In the genomic region with DNA sequence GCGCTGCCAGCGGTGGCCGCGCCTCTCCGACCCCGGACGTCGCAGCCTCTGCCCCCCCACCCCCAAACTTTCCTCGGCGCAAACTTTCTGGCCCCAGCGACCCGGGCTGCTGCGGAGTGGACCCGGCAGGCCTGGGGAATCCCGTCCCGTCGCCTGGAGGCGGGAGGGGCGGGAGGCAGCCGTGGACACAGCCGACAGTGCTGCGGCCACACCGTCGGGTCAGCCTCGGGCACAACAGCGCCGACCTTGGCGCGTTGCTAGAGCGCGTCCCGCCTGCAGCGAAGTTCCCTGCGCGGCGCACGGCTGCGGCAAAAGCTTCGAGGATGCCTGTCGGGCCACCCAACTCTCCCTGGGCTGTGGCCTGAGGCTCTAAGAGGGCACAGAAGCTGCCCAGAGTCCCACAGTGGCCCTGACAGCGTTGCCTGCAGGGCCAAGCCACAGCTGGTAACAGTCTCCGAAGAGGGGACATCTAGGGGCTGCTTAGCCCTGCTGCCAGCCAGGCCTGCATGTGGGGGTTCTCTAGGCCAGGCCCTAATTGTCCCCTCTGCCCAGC, we compare ENCODE assay signal across 1 cellular context.
TF ChIP-seq lines count a peak whose summit lies in the region.

No MANE protein-coding gene starts in this region.

TF ChIP-seq in GM12878, 131 proteins besides CTCF, POLR2A, EP300 and RAD21:
- TF ChIP-seq WRNIP1 (IDR thresholded peaks at IDR 0.05; ENCODE audit: borderline replicate concordance, low read depth, low read length) (no peak), SUZ12 (IDR thresholded peaks at IDR 0.05; ENCODE audit: unreplicated experiment) (peak; percentile 64)
